ENCODE assay signal across 21 cellular contexts in genomic region chr7:9029671-9030070, GRCh38.
DNase-seq lines count a peak whose midpoint lies in the region; ATAC-seq and TF ChIP-seq lines count a peak whose summit lies in the region.
"Had no signal": no experiment of that assay in that cellular context is flagged by ENCODE, and none has a peak within 500 bp of the region (broad histone marks: within the 10 kb centered on the region; RNA-seq: fewer than 3 reads in every experiment).

No MANE protein-coding gene starts in this region.

- H3K36me3 ChIP-seq in PC-3 (ENCODE audit: low read depth, low read length), result no peaks in the 10 kb centered on the region
- H3K36me3 ChIP-seq: uterus had no signal

- no peaks in the 10 kb centered on the region for H3F3A ChIP-seq in PC-3 (ENCODE audit: low read length, unreplicated experiment)

- intact Hi-C loops in PC-3 (cut with micrococcal nuclease), result no loop called here

- CTCF ChIA-PET in PC-3 (lab: Charles Lee), result no interaction called here

- no TSS peak for BruUV-seq in PC-3 (replicated peaks; lab: Mats Ljungman, UMichigan)

- H3K9me3 Mint-ChIP-seq in glutamatergic neuron (ENCODE audit: unreplicated experiment), result no peaks in the 10 kb centered on the region

- POLR2A ChIA-PET in PC-3 (lab: Charles Lee; ENCODE audit: unreplicated experiment), result no interaction called here

- H3K9ac ChIP-seq in PC-3 (ENCODE audit: low read length), result no peak overlapping the region

- H3K27me3 ChIP-seq in PC-3 (ENCODE audit: low read length), result no peaks in the 10 kb centered on the region
- H3K27me3 ChIP-seq: dorsolateral prefrontal cortex, testis, uterus had no signal

- H3K9me2 ChIP-seq in PC-3 (replicated peaks; ENCODE audit: low read length), result no peaks in the 10 kb centered on the region

- no peak for TF ChIP-seq CTCF in PC-3 (conservative IDR thresholded peaks at IDR 0.05; ENCODE audit: low read depth, low read length)
- TF ChIP-seq CTCF in glutamatergic neuron (IDR thresholded peaks at IDR 0.05; ENCODE audit: partially characterized antibody, unreplicated experiment), result no peak

- H3K79me2 ChIP-seq in PC-3 (ENCODE audit: low read length), result no peaks in the 10 kb centered on the region

- H3K4me1 ChIP-seq in PC-3 (ENCODE audit: insufficient read depth, low read length), result no peaks in the 10 kb centered on the region
- H3K4me1 ChIP-seq: testis, uterus had no signal

- H3K36me3 Mint-ChIP-seq in glutamatergic neuron (ENCODE audit: unreplicated experiment), result no peaks in the 10 kb centered on the region

- ATAC-seq in PC-3 (peak; percentile 93), GM21529 (IDR thresholded peaks at IDR 0.05; ENCODE audit: unreplicated experiment) (no peak), HG03521 (IDR thresholded peaks at IDR 0.05; ENCODE audit: unreplicated experiment) (no peak)
- ATAC-seq: activated CD4-positive, alpha-beta T cell treated with anti-CD3 and anti-CD28 coated beads for 36 hours; activated CD8-positive, alpha-beta T cell treated with anti-CD3 and anti-CD28 coated beads, Interleukin-2, amount 10 ng/mL, durations not matched to agents 7 days and 5 days; natural killer cell treated with Interleukin-12 subunit alpha and Interleukin-12 subunit beta and Interleukin-15 and Interleukin-18, amount 100 ng/mL, for 72 hours; Right ventricle myocardium inferior; stimulated activated naive CD8-positive, alpha-beta T cell treated with anti-CD3 and anti-CD28 coated beads, Interleukin-15, Interleukin-2, amounts not matched to agents 100 U/mL and 50 U/mL, for 24 hours had no signal

- no peaks in the 10 kb centered on the region for H4K20me1 ChIP-seq in PC-3 (ENCODE audit: low read length)

- no peak overlapping the region for H3K4me3 ChIP-seq in PC-3 (ENCODE audit: low read length)
- H3K4me3 ChIP-seq: dorsolateral prefrontal cortex, testis, uterus had no signal

- H2AFZ ChIP-seq in PC-3 (ENCODE audit: low read length), result no peak overlapping the region

- H3K4me1 Mint-ChIP-seq in glutamatergic neuron (ENCODE audit: low read depth, unreplicated experiment), result peaks cover 19% of the 10 kb centered on the region
- H3K4me1 Mint-ChIP-seq: activated CD4-positive, alpha-beta T cell treated with anti-CD3 and anti-CD28 coated beads for 36 hours had no signal

- 0 out of 2 replicates have a peak, but pooled peaks cover 5% of the 10 kb centered on the region for H3K9me3 ChIP-seq in PC-3 (ENCODE audit: low read length)
- H3K9me3 ChIP-seq: testis, uterus had no signal

- H3K4me2 ChIP-seq in PC-3 (ENCODE audit: low read length), result 0 out of 2 replicates have a peak overlapping the region, but pooled peaks have one; percentile 10

- H3K27ac ChIP-seq in PC-3 (ENCODE audit: low read length), result no peak overlapping the region
- H3K27ac ChIP-seq: C4-2B, dorsolateral prefrontal cortex, testis, uterus had no signal

- no peak overlapping the region for H3K4me3 Mint-ChIP-seq in glutamatergic neuron (ENCODE audit: unreplicated experiment)
- H3K4me3 Mint-ChIP-seq: activated CD4-positive, alpha-beta T cell treated with anti-CD3 and anti-CD28 coated beads for 36 hours; activated CD8-positive, alpha-beta T cell treated with anti-CD3 and anti-CD28 coated beads, Interleukin-2, amount 10 ng/mL, durations not matched to agents 7 days and 5 days; natural killer cell treated with Interleukin-12 subunit alpha and Interleukin-12 subunit beta and Interleukin-15 and Interleukin-18, amount 100 ng/mL, for 72 hours; T-helper 2 cell treated with Interferon-gamma antibody and Interleukin-4, amounts not matched to agents 5 μg/mL and 100 μg/mL, for 36 hours had no signal

- peak overlapping the region; percentile 24 for H3K27ac Mint-ChIP-seq in glutamatergic neuron (ENCODE audit: unreplicated experiment)
- H3K27ac Mint-ChIP-seq: activated CD4-positive, alpha-beta T cell treated with anti-CD3 and anti-CD28 coated beads for 36 hours; activated CD8-positive, alpha-beta T cell treated with anti-CD3 and anti-CD28 coated beads, Interleukin-2, amount 10 ng/mL, durations not matched to agents 7 days and 5 days; natural killer cell treated with Interleukin-12 subunit alpha and Interleukin-12 subunit beta and Interleukin-15 and Interleukin-18, amount 100 ng/mL, for 72 hours; T-helper 2 cell treated with Interferon-gamma antibody and Interleukin-4, amounts not matched to agents 5 μg/mL and 100 μg/mL, for 36 hours had no signal

- peak; percentile 29 for DNase-seq in DMS153 treated with DMSO at 0.1 percent for 48 hours (lab: John Stamatoyannopoulos, UW; ENCODE audit: unreplicated experiment)
- peak; percentile 15 to 98 (median 83) for DNase-seq in NCI-H1417 (lab: John Stamatoyannopoulos, UW)
- DNase-seq in PC-3, result peak; percentile 58
- no peak for DNase-seq in glutamatergic neuron
- DNase-seq in hepatic stellate cell (ENCODE audit: low spot score), result no peak
- DNase-seq: activated CD4-positive, alpha-beta T cell treated with anti-CD3 and anti-CD28 coated beads for 36 hours; activated CD8-positive, alpha-beta T cell treated with anti-CD3 and anti-CD28 coated beads, Interleukin-2, amount 10 ng/mL, durations not matched to agents 7 days and 5 days; activated effector memory CD4-positive, alpha-beta T cell treated with anti-CD3 and anti-CD28 coated beads, Interleukin-2, amount 50 U/mL, for 16 hours; dorsolateral prefrontal cortex; GOT3; islet precursor cell; NCI-H1092 treated with DMSO at 0.1 percent for 48 hours; stimulated activated naive CD8-positive, alpha-beta T cell treated with anti-CD3 and anti-CD28 coated beads, Interleukin-15, Interleukin-2, amounts not matched to agents 100 U/mL and 50 U/mL, for 24 hours; testis; uterus had no signal

- no peaks in the 10 kb centered on the region for H3K27me3 Mint-ChIP-seq in glutamatergic neuron (ENCODE audit: unreplicated experiment)
- H3K27me3 Mint-ChIP-seq: activated CD4-positive, alpha-beta T cell treated with anti-CD3 and anti-CD28 coated beads for 36 hours; natural killer cell treated with Interleukin-12 subunit alpha and Interleukin-12 subunit beta and Interleukin-15 and Interleukin-18, amount 100 ng/mL, for 72 hours had no signal

Comparison
In these comparisons a context has a peak if more than half of its experiments do, and no peak if none do; other contexts are left out.
1. DNase-seq: peak in DMS153 treated with DMSO at 0.1 percent for 48 hours (single experiment), NCI-H1417 (3 of 3) and PC-3 (single experiment); none in glutamatergic neuron (single experiment) and hepatic stellate cell (single experiment).